In genomic region chr12:121399391-121400331, GRCh38 we compare ENCODE assay signal across 8 cellular contexts. TPM values are rescaled to one million over a fixed set of nuclear protein-coding genes. Genes with fewer than 3 reads are reported as not detected.
DNase-seq lines count a peak whose midpoint lies in the region; ATAC-seq, FAIRE-seq and TF ChIP-seq lines count a peak whose summit lies in the region.

TSS of gene RNF34 (plus strand) at chr12:121400118. CDS start at chr12:121400213, 95 bp downstream.

- H3K4me1 ChIP-seq in pancreas, result peaks cover under 1 to 15% (median 14%) of the 10 kb centered on the region in 3 donors
- peaks cover 0 to 27% (median 14%) of the 10 kb centered on the region in 4 donors for H3K4me1 ChIP-seq in tibial artery

- H3K9me3 ChIP-seq in pancreas (no peaks in the 10 kb centered on the region), tibial artery (no peaks in the 10 kb centered on the region)

- H3K9me3 Mint-ChIP-seq in activated naive CD8-positive, alpha-beta T cell treated with anti-CD3 and anti-CD28 coated beads, Interleukin-2, amount 50 U/mL, for 24 hours, result no peaks in the 10 kb centered on the region

- ATAC-seq in HG02763 (IDR thresholded peaks at IDR 0.05; ENCODE audit: unreplicated experiment) (peak; percentile 92), Right ventricle myocardium inferior (peak; percentile 98), pancreas (peak; percentile 94 to 98 (median 96))
- peak; percentile 93 for ATAC-seq in activated naive CD8-positive, alpha-beta T cell treated with anti-CD3 and anti-CD28 coated beads, Interleukin-2, amount 50 U/mL, for 24 hours

- WGBS in pancreas, 2 donors, result 0% methylated on average over 77 of the region's 77 CpGs

- H3K4me3 ChIP-seq in GM12865 (ENCODE audit: low read depth, low read length), result peak within 1 kb of the TSS; percentile 97
- H3K4me3 ChIP-seq in pancreas, result peak within 1 kb of the TSS; percentile 51 to 98 (median 94)
- H3K4me3 ChIP-seq in tibial artery, result peak within 1 kb of the TSS; percentile 69 to 70

- intact Hi-C loops in Right ventricle myocardium inferior (cut with DNase I) (loop anchor here (2.0 kb wide), 1 partner anchor 47 kb away; the partner anchor contains the start of gene ANAPC5), pancreas (cut with DNase I) (no loop called here), tibial artery (cut with DNase I; ENCODE audit: low total_unique reads) (loop anchor here (5.0 kb wide), 1 partner anchor 47 kb away; the partner anchor contains the start of gene ANAPC5)

- H3K27me3 ChIP-seq in pancreas, result no peaks in the 10 kb centered on the region
- peaks cover 0 to 3% of the 10 kb centered on the region in 2 donors for H3K27me3 ChIP-seq in tibial artery

- TF ChIP-seq CTCF in GM12865 (IDR thresholded peaks at IDR 0.05; ENCODE audit: insufficient read depth, low read depth, low read length, missing control alignments) (no peak), pancreas (IDR thresholded peaks at IDR 0.05) (no peak), tibial artery (IDR thresholded peaks at IDR 0.05) (no peak)

- no peaks in the 10 kb centered on the region for H3K36me3 ChIP-seq in pancreas
- peaks cover 0 to 3% (median 0%) of the 10 kb centered on the region in 3 donors for H3K36me3 ChIP-seq in tibial artery

- peaks cover 36% of the 10 kb centered on the region for H3K4me1 Mint-ChIP-seq in activated naive CD8-positive, alpha-beta T cell treated with anti-CD3 and anti-CD28 coated beads, Interleukin-2, amount 50 U/mL, for 24 hours

- H3K4me3 Mint-ChIP-seq in activated naive CD8-positive, alpha-beta T cell treated with anti-CD3 and anti-CD28 coated beads, Interleukin-2, amount 50 U/mL, for 24 hours, result peak within 1 kb of the TSS; percentile 93

- H3K27ac ChIP-seq in pancreas (peak within 1 kb of the TSS; percentile 85 to 98 (median 95)), tibial artery (peak within 1 kb of the TSS; percentile 85 to 86)

- peak; percentile 80 for FAIRE-seq in pancreas (lab: Jason Lieb, UNC)

- H3K27me3 Mint-ChIP-seq in activated naive CD8-positive, alpha-beta T cell treated with anti-CD3 and anti-CD28 coated beads, Interleukin-2, amount 50 U/mL, for 24 hours, result no peaks in the 10 kb centered on the region

- peaks cover 15% of the 10 kb centered on the region for H3K36me3 Mint-ChIP-seq in activated naive CD8-positive, alpha-beta T cell treated with anti-CD3 and anti-CD28 coated beads, Interleukin-2, amount 50 U/mL, for 24 hours (ENCODE audit: low read depth)

- peak within 1 kb of the TSS; percentile 90 for H3K27ac Mint-ChIP-seq in activated naive CD8-positive, alpha-beta T cell treated with anti-CD3 and anti-CD28 coated beads, Interleukin-2, amount 50 U/mL, for 24 hours

- DNase-seq in GM12865 (ENCODE audit: low read depth) (peak; percentile 99), NCI-H1417 treated with DMSO at 0.1 percent for 48 hours (lab: John Stamatoyannopoulos, UW) (peak; percentile 96), SW480 (ENCODE audit: low spot score) (peak; percentile 97), Right ventricle myocardium inferior (ENCODE audit: missing footprints) (peak; percentile 100), pancreas (peak; percentile 98 to 100 (median 99)), tibial artery (peak; percentile 98 to 99)
- peak; percentile 98 for DNase-seq in activated naive CD8-positive, alpha-beta T cell treated with anti-CD3 and anti-CD28 coated beads, Interleukin-2, amount 50 U/mL, for 24 hours

RNA-seq across cellular contexts. Expression of gene RNF34, which starts in this region (rescaled TPM):
- total RNA-seq in Right ventricle myocardium inferior (19.5 TPM), pancreas (10 to 100 TPM; 11.6 to 22.8 (median 14.1) TPM)
- 10 to 100 TPM; 13.4 to 19.1 TPM for polyA plus RNA-seq in pancreas

Comparison
In these comparisons a context has a peak if more than half of its experiments do, and no peak if none do; other contexts are left out.
1. Peak in every context shown above with its lines: DNase-seq, ATAC-seq, H3K4me3 ChIP-seq and H3K27ac ChIP-seq.
2. intact Hi-C loops: an anchor here in Right ventricle myocardium inferior (2.0 kb wide) and tibial artery (5.0 kb wide); none called in pancreas.